27 cellular contexts compared by ENCODE assay signal in genomic region chr20:58528412-58528811, GRCh38. TPM values are rescaled to one million over a fixed set of nuclear protein-coding genes. Genes with fewer than 3 reads are reported as not detected.
"Had no signal": no experiment of that assay in that cellular context is flagged by ENCODE, and none has a peak within 500 bp of the region (broad histone marks: within the 10 kb centered on the region; RNA-seq: fewer than 3 reads in every experiment).

No MANE protein-coding gene starts in this region.

- H3K4me2 ChIP-seq: neural progenitor cell had no signal

- H3K27ac ChIP-seq: neural progenitor cell, ovary, parathyroid adenoma, psoas muscle, stomach, thoracic aorta, thyroid gland, transverse colon, upper lobe of right lung, vagina had no signal

- H3K36me3 ChIP-seq: ovary, stomach, thoracic aorta, thyroid gland, transverse colon, upper lobe of right lung, vagina had no signal

- H3K27me3 ChIP-seq: neural progenitor cell, ovary, stomach, thyroid gland, transverse colon, upper lobe of right lung, vagina had no signal

- DNase-seq: naive thymus-derived CD4-positive, alpha-beta T cell; natural killer cell; occipital lobe; ovary; posterior cingulate gyrus; psoas muscle; right cardiac atrium; small intestine; stimulated activated CD4-positive, alpha-beta T cell treated with anti-CD3 and anti-CD28 coated beads, Interleukin-15, amount 100 ng/mL, for 24 hours; stimulated activated CD4-positive, alpha-beta T cell treated with anti-CD3 and anti-CD28 coated beads, Interleukin-2, amount 100 ng/mL, for 24 hours; stimulated activated CD4-positive, alpha-beta T cell treated with anti-CD3 and anti-CD28 coated beads, Interleukin-2, amount 100 ng/mL, for 48 hours; stimulated activated CD4-positive, alpha-beta T cell treated with anti-CD3 and anti-CD28 coated beads, Interleukin-4, amount 100 ng/mL, for 24 hours; stimulated activated naive B cell treated with anti-CD40 and anti-IgM and Interleukin-4, amounts not matched to agents 10 μg/mL and 1 μg/mL and 100 μg/mL, for 72 hours; stimulated activated naive CD4-positive, alpha-beta T cell treated with Interleukin-2 at 50 U/mL for 16 hours; stomach; thyroid gland; transverse colon; upper lobe of right lung had no signal

- ATAC-seq: naive thymus-derived CD4-positive, alpha-beta T cell; natural killer cell; psoas muscle; right cardiac atrium; sciatic nerve; stimulated activated effector memory CD8-positive, alpha-beta T cell treated with anti-CD3 and anti-CD28 coated beads, Interleukin-12 subunit alpha, Interleukin-12 subunit beta, amount 100 ng/mL, for 72 hours; stimulated activated naive B cell treated with anti-CD40 and anti-IgM and Interleukin-4, amounts not matched to agents 10 μg/mL and 1 μg/mL and 100 μg/mL, for 72 hours; upper lobe of right lung had no signal

- H3K4me3 ChIP-seq: neural progenitor cell, ovary, psoas muscle, stomach, thoracic aorta, thyroid gland, transverse colon, upper lobe of right lung, vagina had no signal

- H3K4me1 ChIP-seq: parathyroid adenoma, psoas muscle, thyroid gland, transverse colon, upper lobe of right lung, vagina had no signal

- H3K79me2 ChIP-seq: parathyroid adenoma had no signal

- H2AFZ ChIP-seq: neural progenitor cell, parathyroid adenoma had no signal

- H3K9ac ChIP-seq: neural progenitor cell, parathyroid adenoma had no signal

- FAIRE-seq: small intestine had no signal

- H3K9me3 ChIP-seq: thyroid gland had no signal

RNA-seq across cellular contexts. Expression of gene APCDD1L, which starts 13.2 kb away (rescaled TPM):
- total RNA-seq: naive thymus-derived CD4-positive, alpha-beta T cell; natural killer cell; occipital lobe; progenitor cell of endocrine pancreas; temporal lobe; upper lobe of right lung had no signal
- polyA plus RNA-seq: neural cell had no signal
